In the genomic region with DNA sequence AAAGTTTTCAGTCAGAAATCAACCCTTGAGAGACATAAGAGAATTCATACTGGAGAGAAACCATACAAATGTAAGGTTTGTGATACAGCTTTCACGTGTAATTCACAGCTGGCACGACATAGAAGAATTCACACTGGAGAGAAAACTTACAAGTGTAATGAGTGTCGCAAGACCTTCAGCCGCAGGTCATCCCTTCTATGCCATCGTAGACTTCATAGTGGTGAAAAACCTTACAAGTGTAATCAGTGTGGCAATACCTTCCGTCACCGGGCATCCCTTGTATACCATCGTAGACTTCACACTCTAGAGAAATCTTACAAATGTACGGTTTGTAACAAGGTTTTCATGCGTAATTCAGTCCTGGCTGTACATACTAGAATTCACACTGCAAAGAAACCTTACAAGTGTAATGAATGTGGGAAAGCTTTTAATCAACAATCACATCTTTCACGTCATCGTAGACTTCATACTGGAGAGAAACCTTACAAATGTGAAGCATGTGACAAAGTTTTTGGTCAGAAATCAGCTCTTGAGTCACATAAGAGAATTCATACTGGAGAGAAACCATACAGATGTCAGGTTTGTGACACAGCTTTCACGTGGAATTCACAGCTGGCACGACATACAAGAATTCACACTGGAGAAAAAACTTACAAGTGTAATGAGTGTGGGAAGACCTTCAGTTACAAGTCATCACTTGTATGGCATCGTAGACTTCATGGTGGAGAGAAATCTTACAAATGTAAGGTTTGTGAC, we compare ENCODE assay signal across 23 cellular contexts.
"Had no signal": no experiment of that assay in that cellular context is flagged by ENCODE, and none has a peak within 500 bp of the region (broad histone marks: within the 10 kb centered on the region; RNA-seq: fewer than 3 reads in every experiment).

No MANE protein-coding gene starts in this region.

- H3K4me3 Mint-ChIP-seq: activated CD4-positive, alpha-beta memory T cell treated with anti-CD3 and anti-CD28 coated beads for 36 hours; activated CD8-positive, alpha-beta memory T cell treated with anti-CD3 and anti-CD28 coated beads, Interleukin-2, amount 10 ng/mL, durations not matched to agents 7 days and 5 days; activated naive CD8-positive, alpha-beta T cell; activated T-cell treated with anti-CD3 and anti-CD28 coated beads, Interleukin-2, amount 50 U/mL, for 24 hours; central memory CD8-positive, alpha-beta T cell; naive B cell; stimulated activated naive CD8-positive, alpha-beta T cell treated with anti-CD3 and anti-CD28 coated beads, Interleukin-15, amount 100 ng/mL, for 72 hours had no signal

- H3K4me1 ChIP-seq: lower lobe of right lung, sigmoid colon had no signal

- H3K27me3 Mint-ChIP-seq: activated CD4-positive, alpha-beta memory T cell treated with anti-CD3 and anti-CD28 coated beads for 36 hours; activated CD8-positive, alpha-beta memory T cell treated with anti-CD3 and anti-CD28 coated beads, Interleukin-2, amount 10 ng/mL, durations not matched to agents 7 days and 5 days; activated naive CD8-positive, alpha-beta T cell; activated T-cell treated with anti-CD3 and anti-CD28 coated beads, Interleukin-2, amount 50 U/mL, for 24 hours; central memory CD8-positive, alpha-beta T cell; naive B cell; stimulated activated naive CD8-positive, alpha-beta T cell treated with anti-CD3 and anti-CD28 coated beads, Interleukin-15, amount 100 ng/mL, for 72 hours; T-cell had no signal

- H3K27ac ChIP-seq: brain microvascular endothelial cell, epithelial cell of prostate, lower lobe of right lung, ovary, sigmoid colon, thoracic aorta had no signal

- DNase-seq: activated CD4-positive, alpha-beta memory T cell treated with anti-CD3 and anti-CD28 coated beads for 36 hours; activated CD4-positive, CD25-positive, alpha-beta regulatory T cell treated with anti-CD3 and anti-CD28 coated beads, Interleukin-2, amount 50 U/mL, for 72 hours; activated CD8-positive, alpha-beta memory T cell treated with anti-CD3 and anti-CD28 coated beads, Interleukin-2, amount 10 ng/mL, durations not matched to agents 7 days and 5 days; activated effector memory CD4-positive, alpha-beta T cell treated with anti-CD3 and anti-CD28 coated beads, Interleukin-2, amount 50 U/mL, for 16 hours; activated T-cell treated with anti-CD3 and anti-CD28 coated beads, Interleukin-2, amount 50 U/mL, for 24 hours; anterior cingulate cortex; brain microvascular endothelial cell; cortex of kidney; effector CD8-positive, alpha-beta T cell; foreskin melanocyte; lower lobe of right lung; midbrain; naive B cell; ovary; sigmoid colon; stimulated activated CD4-positive, alpha-beta T cell treated with anti-CD3 and anti-CD28 coated beads, Interleukin-1b, Interleukin-23, amount 100 ng/mL, for 48 hours; stimulated activated naive CD8-positive, alpha-beta T cell treated with anti-CD3 and anti-CD28 coated beads, Interleukin-15, amount 100 ng/mL, for 72 hours; T-cell; T1000 had no signal

- ATAC-seq: activated CD8-positive, alpha-beta memory T cell treated with anti-CD3 and anti-CD28 coated beads, Interleukin-2, amount 10 ng/mL, durations not matched to agents 7 days and 5 days; lower lobe of right lung; stimulated activated naive CD8-positive, alpha-beta T cell treated with anti-CD3 and anti-CD28 coated beads, Interleukin-15, amount 100 ng/mL, for 72 hours; T-cell had no signal

- H3K27me3 ChIP-seq: brain microvascular endothelial cell, ovary, sigmoid colon had no signal

- H3K36me3 ChIP-seq: ovary had no signal

- H3K4me3 ChIP-seq: lower lobe of right lung, ovary, sigmoid colon had no signal

- H3K4me1 Mint-ChIP-seq: activated CD8-positive, alpha-beta memory T cell treated with anti-CD3 and anti-CD28 coated beads, Interleukin-2, amount 10 ng/mL, durations not matched to agents 7 days and 5 days; stimulated activated naive CD8-positive, alpha-beta T cell treated with anti-CD3 and anti-CD28 coated beads, Interleukin-15, amount 100 ng/mL, for 72 hours; T-cell had no signal

- H3K27ac Mint-ChIP-seq: activated CD4-positive, alpha-beta memory T cell treated with anti-CD3 and anti-CD28 coated beads for 36 hours; activated CD8-positive, alpha-beta memory T cell treated with anti-CD3 and anti-CD28 coated beads, Interleukin-2, amount 10 ng/mL, durations not matched to agents 7 days and 5 days; activated naive CD8-positive, alpha-beta T cell; activated T-cell treated with anti-CD3 and anti-CD28 coated beads, Interleukin-2, amount 50 U/mL, for 24 hours; naive B cell; T-cell had no signal
